Comparison of ENCODE assay signal across 1 cellular context in genomic region chr6:150723857-150724256, GRCh38.
TF ChIP-seq lines count a peak whose summit lies in the region.

No MANE protein-coding gene starts in this region.

TF ChIP-seq in IMR-90, 13 proteins besides CTCF, POLR2A, EP300 and RAD21 (continued from another document):
- no peak for TF ChIP-seq BHLHE40 (IDR thresholded peaks at IDR 0.05; ENCODE audit: low read depth, low read length)
